8 cellular contexts compared by ENCODE assay signal in genomic region chr10:58299580-58299979, GRCh38. TPM values are rescaled to one million over a fixed set of nuclear protein-coding genes. Genes with fewer than 3 reads are reported as not detected.
DNase-seq lines count a peak whose midpoint lies in the region; ATAC-seq and TF ChIP-seq lines count a peak whose summit lies in the region.

No MANE protein-coding gene starts in this region.

- no peak overlapping the region for H3K4me2 ChIP-seq in PC-9
- no peak overlapping the region for H3K4me2 ChIP-seq in osteoblast (ENCODE audit: insufficient read depth, low read length)

- H3K4me1 ChIP-seq in Caco-2 (peaks cover 10% of the 10 kb centered on the region), PC-9 (replicated peaks; ENCODE audit: insufficient read depth) (no peaks in the 10 kb centered on the region), osteoblast (ENCODE audit: insufficient read depth, low read length) (no peaks in the 10 kb centered on the region), vagina (no peaks in the 10 kb centered on the region)

- intact Hi-C loops in Caco-2 (cut with micrococcal nuclease; ENCODE audit: unreplicated experiment), result loop anchor here (1.0 to 5.0 kb wide), 6 partner anchors 36 to 342 kb away; partner anchors contain the start of genes BICC1, TFAM and UBE2D1
- intact Hi-C loops in PC-9 (cut with micrococcal nuclease; ENCODE audit: unreplicated experiment), result loop anchor here (1.0 to 10.0 kb wide), 4 partner anchors 86 to 965 kb away; partner anchors contain the start of gene TFAM
- intact Hi-C loops in vagina (cut with DNase I), result no loop called here

- TF ChIP-seq CTCF in Caco-2 (IDR thresholded peaks at IDR 0.05; ENCODE audit: insufficient read depth in 1 of 2, low read depth in 1 of 2, low read length in 1 of 2, severe bottlenecking in 1 of 2, unreplicated experiment in 1 of 2) (peak; percentile 97 to 99), PC-9 (conservative IDR thresholded peaks at IDR 0.05) (peak; percentile 98), foreskin fibroblast (IDR thresholded peaks at IDR 0.05; ENCODE audit: low read depth, low read length) (peak; percentile 81), osteoblast (IDR thresholded peaks at IDR 0.05; ENCODE audit: extremely low read depth, low read depth, low read length) (peak; percentile 87), vagina (IDR thresholded peaks at IDR 0.05) (peak; percentile 54 to 62 (median 59))

- no peak overlapping the region for H3K27ac ChIP-seq in PC-9
- no peak overlapping the region for H3K27ac ChIP-seq in osteoblast (ENCODE audit: low read depth, low read length)
- no peak overlapping the region for H3K27ac ChIP-seq in vagina

- no peak overlapping the region for H2AFZ ChIP-seq in PC-9
- H2AFZ ChIP-seq in osteoblast (ENCODE audit: low read length), result no peak overlapping the region

- H4K20me1 ChIP-seq in PC-9 (ENCODE audit: insufficient read depth) (no peaks in the 10 kb centered on the region; the same call in 1 of the 2 replicates), osteoblast (ENCODE audit: insufficient read depth, low read length) (no peaks in the 10 kb centered on the region)

- no peaks in the 10 kb centered on the region for H3K9me2 ChIP-seq in PC-9 (ENCODE audit: insufficient read depth)

- TF ChIP-seq POLR2A in vagina (IDR thresholded peaks at IDR 0.05), result no peak

- POLR2A ChIA-PET in Caco-2 (lab: Charles Lee), result no interaction called here
- POLR2A ChIA-PET in PC-9 (lab: Charles Lee; ENCODE audit: unreplicated experiment), result interaction anchor here (0.7 kb wide), 1 partner anchor 306 kb away, joined by 3 read pairs; no protein-coding TSS in a partner anchor

- no peaks in the 10 kb centered on the region; the same call in 1 of the 2 replicates for H3F3A ChIP-seq in PC-9 (ENCODE audit: insufficient read depth, low read depth)

- H3K27me3 Mint-ChIP-seq in Caco-2 (ENCODE audit: insufficient read depth, unreplicated experiment), result no peaks in the 10 kb centered on the region
- H3K27me3 Mint-ChIP-seq in activated T-cell treated with anti-CD3 and anti-CD28 coated beads, Interleukin-2, amount 50 U/mL, for 72 hours (ENCODE audit: low read depth), result peaks cover 8% of the 10 kb centered on the region

- H3K4me1 Mint-ChIP-seq in Caco-2 (ENCODE audit: low read depth, unreplicated experiment), result peaks cover 9% of the 10 kb centered on the region
- no peaks in the 10 kb centered on the region for H3K4me1 Mint-ChIP-seq in activated T-cell treated with anti-CD3 and anti-CD28 coated beads, Interleukin-2, amount 50 U/mL, for 72 hours (ENCODE audit: low read depth)

- H3K9me3 Mint-ChIP-seq in Caco-2 (ENCODE audit: unreplicated experiment), result no peaks in the 10 kb centered on the region
- H3K9me3 Mint-ChIP-seq in activated T-cell treated with anti-CD3 and anti-CD28 coated beads, Interleukin-2, amount 50 U/mL, for 72 hours, result no peaks in the 10 kb centered on the region

- DNase-seq in Caco-2 (peak; percentile 83 to 90), PC-9 (peak; percentile 48 to 54), foreskin fibroblast (peak; percentile 25 to 70), osteoblast (ENCODE audit: insufficient read length, low spot score, missing footprints) (peak; percentile 65), vagina (ENCODE audit: extremely low spot score in 2 of 2) (no peak)
- DNase-seq in activated T-cell treated with anti-CD3 and anti-CD28 coated beads, Interleukin-2, amount 50 U/mL, for 72 hours, result peak; percentile 59 to 64

- H3K27ac Mint-ChIP-seq in Caco-2 (ENCODE audit: unreplicated experiment), result no peak overlapping the region
- H3K27ac Mint-ChIP-seq in activated T-cell treated with anti-CD3 and anti-CD28 coated beads, Interleukin-2, amount 50 U/mL, for 72 hours, result no peak overlapping the region

- no peaks in the 10 kb centered on the region for H3K36me3 Mint-ChIP-seq in Caco-2 (ENCODE audit: insufficient read depth, unreplicated experiment)
- no peaks in the 10 kb centered on the region for H3K36me3 Mint-ChIP-seq in activated T-cell treated with anti-CD3 and anti-CD28 coated beads, Interleukin-2, amount 50 U/mL, for 72 hours (ENCODE audit: insufficient read depth in 2 of 2)

- peak overlapping the region; percentile 37 for H3K4me3 Mint-ChIP-seq in Caco-2 (ENCODE audit: unreplicated experiment)
- no peak overlapping the region for H3K4me3 Mint-ChIP-seq in activated T-cell treated with anti-CD3 and anti-CD28 coated beads, Interleukin-2, amount 50 U/mL, for 72 hours

- H3K9me3 ChIP-seq in Caco-2 (no peaks in the 10 kb centered on the region), PC-9 (ENCODE audit: insufficient read depth, low read depth) (no peaks in the 10 kb centered on the region), osteoblast (ENCODE audit: low read depth, low read length) (no peaks in the 10 kb centered on the region), vagina (no peaks in the 10 kb centered on the region)

- BruUV-seq in Caco-2 (replicated peaks; lab: Mats Ljungman, UMichigan) (no TSS peak), PC-9 (replicated peaks; lab: Mats Ljungman, UMichigan) (no TSS peak)

- H3K4me3 ChIP-seq in Caco-2 (ENCODE audit: low read depth, low read length) (peak overlapping the region; percentile 3; the same call in 1 of the 2 replicates), PC-9 (no peak overlapping the region), foreskin fibroblast (ENCODE audit: low read depth in 1 of 2, low read length in 2 of 2) (no peak overlapping the region), osteoblast (ENCODE audit: insufficient read depth, low read length) (no peak overlapping the region), vagina (no peak overlapping the region)

- H3K27me3 ChIP-seq in Caco-2 (replicated peaks; ENCODE audit: control insufficient read depth, insufficient read depth, low read length) (no peaks in the 10 kb centered on the region), PC-9 (ENCODE audit: insufficient read depth, low read depth) (no peaks in the 10 kb centered on the region), osteoblast (ENCODE audit: insufficient read depth, low read length) (peaks cover 9% of the 10 kb centered on the region), vagina (no peaks in the 10 kb centered on the region)

- CTCF ChIA-PET in Caco-2 (lab: Charles Lee), result interaction anchor here (0.6 to 3.1 kb wide), 7 partner anchors 8 to 495 kb away, joined by 3 to 24 read pairs (median 3); partner anchors contain the start of gene TFAM
- CTCF ChIA-PET in PC-9 (lab: Charles Lee), result interaction anchor here (0.6 kb wide), 2 partner anchors 145 to 781 kb away, joined by 3 to 4 read pairs; no protein-coding TSS in a partner anchor

- H3K79me2 ChIP-seq in PC-9 (ENCODE audit: low read depth), result no peaks in the 10 kb centered on the region
- H3K79me2 ChIP-seq in osteoblast (ENCODE audit: insufficient read depth, low read length), result no peaks in the 10 kb centered on the region

- ATAC-seq in GM19328 (IDR thresholded peaks at IDR 0.05; ENCODE audit: unreplicated experiment) (peak; percentile 91), HG03439 (IDR thresholded peaks at IDR 0.05; ENCODE audit: unreplicated experiment) (peak; percentile 71)
- peak; percentile 70 to 77 for ATAC-seq in activated T-cell treated with anti-CD3 and anti-CD28 coated beads, Interleukin-2, amount 50 U/mL, for 72 hours (replicated peaks in 1 of 2)

- H3K36me3 ChIP-seq in Caco-2 (ENCODE audit: control insufficient read depth, insufficient read depth, low read length) (no peaks in the 10 kb centered on the region), PC-9 (ENCODE audit: low read depth) (no peaks in the 10 kb centered on the region), osteoblast (ENCODE audit: insufficient read depth, low read length) (no peaks in the 10 kb centered on the region), vagina (no peaks in the 10 kb centered on the region)

RNA-seq across cellular contexts. Expression of gene CISD1, which starts 30.6 kb away (rescaled TPM):
- total RNA-seq in Caco-2 (2022) (98.3 and 99.3 TPM in 2 replicates), PC-9 (2021) (62.5 and 75.3 TPM in 2 replicates), osteoblast (31.5 and 34.2 TPM in 2 replicates), vagina (16.0 TPM)
- 10 to 100 TPM; 34.5 to 37.7 TPM for total RNA-seq in activated T-cell treated with anti-CD3 and anti-CD28 coated beads, Interleukin-2, amount 50 U/mL, for 72 hours

RNA-seq across cellular contexts. Expression of gene IPMK, which starts 31.9 kb away (rescaled TPM):
- total RNA-seq in Caco-2 (2022), result 18.0 and 18.3 TPM in 2 replicates
- total RNA-seq in PC-9 (2021), result 6.9 and 11.1 TPM in 2 replicates
- total RNA-seq in activated T-cell treated with anti-CD3 and anti-CD28 coated beads, Interleukin-2, amount 50 U/mL, for 72 hours, result 1 to 10 TPM; 7.1 to 8.3 TPM
- 10.9 TPM in 2 replicates for total RNA-seq in osteoblast
- 6.1 TPM for total RNA-seq in vagina

RNA-seq across cellular contexts. Expression of gene UBE2D1, which starts 35.2 kb away (rescaled TPM):
- total RNA-seq in Caco-2 (2022), result 35.1 and 39.7 TPM in 2 replicates
- total RNA-seq in PC-9 (2021), result 16.9 and 24.0 TPM in 2 replicates
- 10 to 100 TPM; 10.5 to 12.1 TPM for total RNA-seq in activated T-cell treated with anti-CD3 and anti-CD28 coated beads, Interleukin-2, amount 50 U/mL, for 72 hours
- 20.3 and 22.4 TPM in 2 replicates for total RNA-seq in osteoblast
- total RNA-seq in vagina, result 10.1 TPM

Comparison
In these comparisons a context has a peak if more than half of its experiments do, and no peak if none do; other contexts are left out.
1. DNase-seq: peak in Caco-2 (2 of 2), PC-9 (2 of 2), activated T-cell treated with anti-CD3 and anti-CD28 coated beads, Interleukin-2, amount 50 U/mL, for 72 hours (2 of 2), foreskin fibroblast (2 of 2) and osteoblast (single experiment); none in vagina (0 of 2).
2. Peak in every context shown above with its lines, with median percentiles within 50 percentile points of each other: CTCF ChIP-seq and ATAC-seq.